12 cellular contexts compared by ENCODE assay signal in the genomic region with DNA sequence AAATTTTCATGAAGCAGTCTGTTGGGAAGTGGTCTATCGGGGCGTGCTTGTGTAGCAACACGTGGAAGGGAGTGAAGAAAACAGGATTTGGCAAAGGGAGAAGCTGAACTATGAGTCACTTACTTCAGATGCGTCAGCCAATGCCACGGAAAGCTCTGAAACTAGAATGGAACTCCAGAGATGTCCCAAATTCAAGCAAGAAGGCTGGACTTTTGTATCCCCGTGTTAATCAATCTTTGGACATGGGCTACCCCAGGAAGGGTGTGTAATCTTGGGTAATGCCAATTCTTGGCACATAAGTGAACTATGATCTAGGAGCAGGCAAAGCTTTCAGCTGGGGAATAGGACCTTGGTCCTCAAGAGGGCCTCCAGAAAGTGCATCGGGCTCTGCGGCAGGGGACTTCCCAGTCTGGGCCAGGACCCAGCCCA.
A peak's percentile ranks its signal among the peaks of the same experiment; 100 is the strongest.
DNase-seq lines count a peak whose midpoint lies in the region; ATAC-seq and TF ChIP-seq lines count a peak whose summit lies in the region.
"Had no signal": no experiment of that assay in that cellular context is flagged by ENCODE, and none has a peak within 500 bp of the region (broad histone marks: within the 10 kb centered on the region; RNA-seq: fewer than 3 reads in every experiment).

No MANE protein-coding gene starts in this region.

- H3K36me3 ChIP-seq in adrenal gland (replicated peaks in 1 of 2): no peaks in the 10 kb centered on the region
- no peaks in the 10 kb centered on the region for H3K36me3 ChIP-seq in right atrium auricular region
- H3K36me3 ChIP-seq in suprapubic skin: no peaks in the 10 kb centered on the region
- H3K36me3 ChIP-seq: neutrophil had no signal

- H3K36me3 Mint-ChIP-seq in HFFc6 (ENCODE audit: low read depth) (peaks cover 4% of the 10 kb centered on the region; the same call in 1 of the 2 replicates), glutamatergic neuron (ENCODE audit: unreplicated experiment) (no peaks in the 10 kb centered on the region)

- TF ChIP-seq CTCF in HFFc6 (IDR thresholded peaks at IDR 0.05): no peak
- TF ChIP-seq CTCF in adrenal gland (IDR thresholded peaks at IDR 0.05): no peak
- TF ChIP-seq CTCF in right atrium auricular region (IDR thresholded peaks at IDR 0.05): no peak
- TF ChIP-seq CTCF in suprapubic skin (IDR thresholded peaks at IDR 0.05): no peak
- TF ChIP-seq CTCF in glutamatergic neuron (IDR thresholded peaks at IDR 0.05; ENCODE audit: partially characterized antibody, unreplicated experiment): no peak

- H3K27me3 Mint-ChIP-seq in HFFc6 (ENCODE audit: insufficient read depth) (peaks cover 7% of the 10 kb centered on the region), glutamatergic neuron (ENCODE audit: unreplicated experiment) (no peaks in the 10 kb centered on the region)

- intact Hi-C loops in adrenal gland (cut with DNase I): no loop called here
- intact Hi-C loops in head of caudate nucleus (cut with DNase I): loop anchor here (10.0 kb wide), 2 partner anchors 54 to 106 kb away; partner anchors contain the start of gene ADSS2

- H3K27ac ChIP-seq in adrenal gland (peak overlapping the region in 2 of 5 donors; percentile 50 to 68), right atrium auricular region (peak overlapping the region in 1 of 2 donors; percentile 39), suprapubic skin (peak overlapping the region; percentile 63)
- H3K27ac ChIP-seq: neutrophil had no signal

- WGBS in adrenal gland, 4 donors: 30 to 40% (median 36%) methylated on average over 8 of the region's 8 CpGs
- 38% methylated on average over 8 of the region's 8 CpGs for WGBS in suprapubic skin

- H3K27me3 ChIP-seq in adrenal gland (no peaks in the 10 kb centered on the region), right atrium auricular region (no peaks in the 10 kb centered on the region), suprapubic skin (no peaks in the 10 kb centered on the region)

- H3K9me3 Mint-ChIP-seq in HFFc6 (no peaks in the 10 kb centered on the region), glutamatergic neuron (ENCODE audit: unreplicated experiment) (no peaks in the 10 kb centered on the region)

- H3K9me3 ChIP-seq in adrenal gland (replicated peaks in 1 of 3) (no peaks in the 10 kb centered on the region), right atrium auricular region (no peaks in the 10 kb centered on the region), suprapubic skin (no peaks in the 10 kb centered on the region)
- H3K9me3 ChIP-seq: neutrophil had no signal

- DNase-seq in HFFc6 (peak; percentile 84), adrenal gland (peak; percentile 20 to 70 (median 58)), right atrium auricular region (ENCODE audit: low spot score) (peak; percentile 75), suprapubic skin (ENCODE audit: low spot score in 2 of 2) (no peak), head of caudate nucleus (no peak), glutamatergic neuron (no peak)
- DNase-seq: activated T-cell treated with anti-CD3 and anti-CD28 coated beads, Interleukin-2, amount 50 U/mL, for 1 hour; SHP77; stimulated activated naive CD8-positive, alpha-beta T cell treated with anti-CD3 and anti-CD28 coated beads, Interleukin-15, Interleukin-2, amounts not matched to agents 100 U/mL and 50 U/mL, for 24 hours had no signal

- H3K4me3 Mint-ChIP-seq in HFFc6 (peak overlapping the region; percentile 80), glutamatergic neuron (ENCODE audit: unreplicated experiment) (no peak overlapping the region)

- no peak for ATAC-seq in HG03378 (IDR thresholded peaks at IDR 0.05; ENCODE audit: unreplicated experiment)
- ATAC-seq: stimulated activated naive CD8-positive, alpha-beta T cell treated with anti-CD3 and anti-CD28 coated beads, Interleukin-15, Interleukin-2, amounts not matched to agents 100 U/mL and 50 U/mL, for 24 hours had no signal

- no peak for TF ChIP-seq EP300 in suprapubic skin (IDR thresholded peaks at IDR 0.05)

- H3K27ac Mint-ChIP-seq in HFFc6 (peak overlapping the region; percentile 92), glutamatergic neuron (ENCODE audit: unreplicated experiment) (no peak overlapping the region)

- peaks cover 0 to 13% of the 10 kb centered on the region in 2 donors for H3K4me1 ChIP-seq in adrenal gland (replicated peaks in 1 of 2)
- H3K4me1 ChIP-seq in right atrium auricular region: peaks cover 0 to 9% of the 10 kb centered on the region in 2 donors
- peaks cover 30% of the 10 kb centered on the region for H3K4me1 ChIP-seq in suprapubic skin

- H3K4me1 Mint-ChIP-seq in HFFc6 (ENCODE audit: low read depth): peaks cover 76% of the 10 kb centered on the region
- H3K4me1 Mint-ChIP-seq in glutamatergic neuron (ENCODE audit: low read depth, unreplicated experiment): no peaks in the 10 kb centered on the region

- H3K4me3 ChIP-seq in adrenal gland: no peak overlapping the region
- H3K4me3 ChIP-seq in right atrium auricular region: no peak overlapping the region
- no peak overlapping the region for H3K4me3 ChIP-seq in suprapubic skin
- H3K4me3 ChIP-seq: GM12878 had no signal

- no peak for TF ChIP-seq POLR2A in adrenal gland (IDR thresholded peaks at IDR 0.05)
- no peak for TF ChIP-seq POLR2A in suprapubic skin (IDR thresholded peaks at IDR 0.05)

Comparison
In these comparisons a context has a peak if more than half of its experiments do, and no peak if none do; other contexts are left out.
1. DNase-seq: peak in HFFc6 (single experiment), adrenal gland (7 of 7) and right atrium auricular region (single experiment); none in suprapubic skin (0 of 2), head of caudate nucleus (0 of 42) and glutamatergic neuron (single experiment).